13 cellular contexts compared by ENCODE assay signal in genomic region chr10:15856328-15857000, GRCh38. TPM values are rescaled to one million over a fixed set of nuclear protein-coding genes. Genes with fewer than 3 reads are reported as not detected.
A peak's percentile ranks its signal among the peaks of the same experiment; 100 is the strongest.
DNase-seq lines count a peak whose midpoint lies in the region; ATAC-seq and TF ChIP-seq lines count a peak whose summit lies in the region.
"Had no signal": no experiment of that assay in that cellular context is flagged by ENCODE, and none has a peak within 500 bp of the region (broad histone marks: within the 10 kb centered on the region; RNA-seq: fewer than 3 reads in every experiment).

No MANE protein-coding gene starts in this region.

- peaks cover 11 to 23% of the 10 kb centered on the region in 2 experiments; a peak in 3 of 4 replicates for H3K4me1 ChIP-seq in HCT116 (ENCODE audit: control insufficient read depth in 1 of 2, insufficient read depth in 2 of 2, low read length in 2 of 2)

- H3K4me2 ChIP-seq in HCT116 (ENCODE audit: low read length), result peak overlapping the region; percentile 19; the same call in 1 of the 2 replicates

- CTCF ChIA-PET in HCT116 (lab: Charles Lee), result interaction anchor here (1.0 kb wide), 1 partner anchor 46 kb away, joined by 3 read pairs; no protein-coding TSS in a partner anchor

- no peaks in the 10 kb centered on the region for H4K20me1 ChIP-seq in HCT116 (ENCODE audit: insufficient read depth)

- H3K9me3 ChIP-seq in HCT116 (ENCODE audit: control insufficient read depth in 1 of 2, insufficient read depth in 1 of 2, low read depth in 1 of 2, low read length in 2 of 2), result no peaks in the 10 kb centered on the region
- H3K9me3 ChIP-seq: SJCRH30 had no signal

- H3K27ac ChIP-seq in HCT116 (ENCODE audit: low read depth, low read length), result no peak overlapping the region
- H3K27ac ChIP-seq: SJCRH30 had no signal

- H3K9me2 ChIP-seq in HCT116 (ENCODE audit: insufficient read depth), result no peaks in the 10 kb centered on the region

- H3K4me3 ChIP-seq in HCT116 (replicated peaks in 1 of 2; ENCODE audit: low read depth in 1 of 2, low read length in 2 of 2), result no peak overlapping the region
- H3K4me3 ChIP-seq: SJCRH30 had no signal

- no peak for ATAC-seq in HCT116

- TF ChIP-seq CTCF in HCT116 (IDR thresholded peaks at IDR 0.05 in 2 of 3, conservative IDR thresholded peaks at IDR 0.05 in 1 of 3; ENCODE audit: borderline replicate concordance in 1 of 3, insufficient read depth in 1 of 3, low read depth in 2 of 3, low read length in 2 of 3), result no peak

- POLR2A ChIA-PET in HCT116 (lab: Charles Lee), result no interaction called here

- peaks cover 67% of the 10 kb centered on the region for H3K79me2 ChIP-seq in HCT116 (ENCODE audit: insufficient read depth, low read length)

- TF ChIP-seq POLR2A in HCT116 (IDR thresholded peaks at IDR 0.05; ENCODE audit: borderline replicate concordance, extremely low read depth, insufficient read depth, insufficient read length), result no peak

- no peaks in the 10 kb centered on the region for H3K36me3 ChIP-seq in HCT116 (ENCODE audit: control insufficient read depth in 1 of 2, insufficient read depth in 2 of 2, low read length in 2 of 2)

- BruUV-seq in HCT116 (replicated peaks; lab: Mats Ljungman, UMichigan), result no TSS peak

- intact Hi-C loops in HCT116 (cut with micrococcal nuclease), result no loop called here

- DNase-seq in AG20443 (ENCODE audit: low spot score), result peak; percentile 57
- DNase-seq in HCT116 (ENCODE audit: low read depth, low spot score), result no peak
- DNase-seq in SW480 (ENCODE audit: low spot score), result peak; percentile 49
- peak; percentile 61 for DNase-seq in islet precursor cell
- DNase-seq in inferior parietal cortex (ENCODE audit: extremely low spot score), result no peak
- no peak for DNase-seq in NCI-H2107 treated with DMSO at 0.1 percent for 48 hours (lab: John Stamatoyannopoulos, UW; ENCODE audit: unreplicated experiment)
- DNase-seq in superior temporal gyrus (ENCODE audit: extremely low spot score), result no peak
- no peak for DNase-seq in activated CD4-positive, CD25-positive, alpha-beta regulatory T cell treated with anti-CD3 and anti-CD28 coated beads, Interleukin-2, amount 50 U/mL, for 72 hours
- DNase-seq: activated CD4-positive, CD25-positive, alpha-beta regulatory T cell; GDM1; NCI-H1417 treated with DMSO at 0.1 percent for 48 hours; SJCRH30; stimulated activated CD4-positive, alpha-beta T cell treated with anti-CD3 and anti-CD28 coated beads, Interleukin-2, amount 100 ng/mL, for 24 hours had no signal

- no peak for TF ChIP-seq RAD21 in HCT116 (IDR thresholded peaks at IDR 0.05; ENCODE audit: low read depth)

- H2AFZ ChIP-seq in HCT116 (ENCODE audit: low read depth, low read length, poor library complexity, severe bottlenecking), result no peak overlapping the region

- RAD21 ChIA-PET in HCT116 (lab: Charles Lee; ENCODE audit: low non-redundant PET in 1 of 2, low total read pairs in 2 of 2, uncharacterized antibody in 2 of 2, unreplicated experiment in 2 of 2), result no interaction called here

- no peaks in the 10 kb centered on the region for H3K27me3 ChIP-seq in HCT116 (ENCODE audit: insufficient read depth, low read length)
- H3K27me3 ChIP-seq: SJCRH30 had no signal

- no peak overlapping the region for H3K9ac ChIP-seq in HCT116 (ENCODE audit: low read length)

TF ChIP-seq in HCT116, 20 proteins besides CTCF, POLR2A, EP300 and RAD21:
- TF ChIP-seq SIN3A (IDR thresholded peaks at IDR 0.05; ENCODE audit: low read depth) (no peak), ATF3 (IDR thresholded peaks at IDR 0.05) (no peak), REST (IDR thresholded peaks at IDR 0.05; ENCODE audit: low read depth) (no peak), ZFX (IDR thresholded peaks at IDR 0.05) (no peak), CEBPB (IDR thresholded peaks at IDR 0.05; ENCODE audit: low read depth) (no peak), SP1 (IDR thresholded peaks at IDR 0.05; ENCODE audit: low read depth) (no peak)

RNA-seq across cellular contexts. Expression of gene MINDY3, which starts 3.8 kb away (rescaled TPM):
- total RNA-seq in HCT116 (2021; ENCODE audit: unreplicated experiment), result 15.5 TPM
- 6.6 and 8.6 TPM in 2 replicates for polyA plus RNA-seq in HCT116 (2012)

Comparison
In these comparisons a context has a peak if more than half of its experiments do, and no peak if none do; other contexts are left out.
1. DNase-seq: peak in AG20443 (single experiment), SW480 (single experiment) and islet precursor cell (single experiment); none in HCT116 (single experiment), inferior parietal cortex (single experiment), NCI-H2107 treated with DMSO at 0.1 percent for 48 hours (single experiment), superior temporal gyrus (single experiment) and activated CD4-positive, CD25-positive, alpha-beta regulatory T cell treated with anti-CD3 and anti-CD28 coated beads, Interleukin-2, amount 50 U/mL, for 72 hours (single experiment).